Comparison of ENCODE assay signal across 8 cellular contexts in the genomic region with DNA sequence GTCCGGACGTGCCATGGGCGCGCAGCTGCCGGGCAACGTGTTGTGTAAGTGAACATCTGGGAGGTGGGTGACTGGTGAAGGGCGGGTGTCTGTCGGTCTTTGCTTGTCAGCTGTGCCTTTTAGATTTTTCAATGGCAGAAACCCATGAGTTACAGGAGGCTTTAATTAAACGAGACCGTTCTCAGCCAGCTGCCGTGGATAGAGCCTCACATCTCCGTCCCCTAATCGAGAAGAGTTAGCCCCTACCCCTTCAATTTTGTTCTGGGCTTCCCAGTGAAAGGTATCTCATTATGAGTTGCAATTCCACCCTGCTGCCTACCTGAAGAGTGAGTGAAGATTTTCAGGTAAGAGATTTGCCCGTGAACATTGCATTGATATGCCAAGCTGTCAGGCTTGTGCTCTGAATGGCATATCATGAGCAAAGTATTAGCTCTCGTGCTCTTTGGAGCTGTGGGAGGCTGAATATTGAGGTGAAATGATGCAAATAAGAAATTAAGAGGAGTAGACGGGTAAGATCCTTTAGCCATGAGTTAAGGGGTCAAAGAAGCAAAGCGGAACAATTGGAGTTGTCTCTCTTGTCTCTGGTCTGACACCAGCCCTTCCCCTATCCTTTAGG.
DNase-seq lines count a peak whose midpoint lies in the region; ATAC-seq and TF ChIP-seq lines count a peak whose summit lies in the region.

No MANE protein-coding gene starts in this region.

- intact Hi-C loops in left ventricle myocardium inferior (cut with micrococcal nuclease): no loop called here
- intact Hi-C loops in left cardiac atrium (cut with DNase I): loop anchor here in 1 of 2 donors (10.0 kb wide), 1 partner anchor 86 kb away; no protein-coding TSS in a partner anchor
- intact Hi-C loops in activated CD8-positive, alpha-beta T cell treated with anti-CD3 and anti-CD28 coated beads for 36 hours (cut with micrococcal nuclease): no loop called here

- POLR2A ChIA-PET in activated CD8-positive, alpha-beta T cell treated with anti-CD3 and anti-CD28 coated beads for 36 hours (lab: Charles Lee): interaction anchor here (0.6 to 1.1 kb wide), 2 partner anchors 21 to 603 kb away, joined by 3 read pairs; no protein-coding TSS in a partner anchor

- H3K4me3 Mint-ChIP-seq in activated CD8-positive, alpha-beta T cell treated with anti-CD3 and anti-CD28 coated beads for 36 hours: peak overlapping the region; percentile 47

- DNase-seq in left ventricle myocardium inferior (no peak), left cardiac atrium (no peak), NCI-H524 treated with DMSO at 0.1 percent for 48 hours (lab: John Stamatoyannopoulos, UW) (no peak)
- peak; percentile 13 for DNase-seq in activated CD8-positive, alpha-beta T cell treated with anti-CD3 and anti-CD28 coated beads for 36 hours
- DNase-seq in stimulated activated CD8-positive, alpha-beta memory T cell treated with anti-CD3 and anti-CD28 coated beads, Interleukin-4, amount 100 ng/mL, for 24 hours (ENCODE audit: low read depth): peak; percentile 0
- DNase-seq in effector memory CD4-positive, alpha-beta T cell: no peak

- peak overlapping the region; percentile 98 for H3K27ac ChIP-seq in left ventricle myocardium inferior (replicated peaks)
- H3K27ac ChIP-seq in iPS-18a (ENCODE audit: low read length): no peak overlapping the region
- no peak overlapping the region for H3K27ac ChIP-seq in effector memory CD4-positive, alpha-beta T cell (ENCODE audit: insufficient read depth, low read length, poor library complexity, severe bottlenecking)

- H3K9me3 Mint-ChIP-seq in activated CD8-positive, alpha-beta T cell treated with anti-CD3 and anti-CD28 coated beads for 36 hours: no peaks in the 10 kb centered on the region

- no peak overlapping the region for H3K27ac Mint-ChIP-seq in activated CD8-positive, alpha-beta T cell treated with anti-CD3 and anti-CD28 coated beads for 36 hours

- H3K36me3 Mint-ChIP-seq in activated CD8-positive, alpha-beta T cell treated with anti-CD3 and anti-CD28 coated beads for 36 hours (ENCODE audit: low read depth): no peaks in the 10 kb centered on the region

- H3K36me3 ChIP-seq in left ventricle myocardium inferior: no peaks in the 10 kb centered on the region
- H3K36me3 ChIP-seq in iPS-18a (ENCODE audit: control insufficient read depth, low read depth, low read length): no peaks in the 10 kb centered on the region
- no peaks in the 10 kb centered on the region for H3K36me3 ChIP-seq in effector memory CD4-positive, alpha-beta T cell (ENCODE audit: control insufficient read depth, insufficient read depth, low read length)

- peaks cover 8% of the 10 kb centered on the region for H3K4me1 Mint-ChIP-seq in activated CD8-positive, alpha-beta T cell treated with anti-CD3 and anti-CD28 coated beads for 36 hours (ENCODE audit: low read depth)

- peaks cover 26% of the 10 kb centered on the region for H3K27me3 Mint-ChIP-seq in activated CD8-positive, alpha-beta T cell treated with anti-CD3 and anti-CD28 coated beads for 36 hours

- H3K4me3 ChIP-seq in left ventricle myocardium inferior: peak overlapping the region; percentile 84
- H3K4me3 ChIP-seq in iPS-18a (ENCODE audit: low read length): peak overlapping the region; percentile 67
- no peak overlapping the region for H3K4me3 ChIP-seq in effector memory CD4-positive, alpha-beta T cell (ENCODE audit: insufficient read depth, low read depth, low read length, poor library complexity, severe bottlenecking)

- H3K9me3 ChIP-seq in left ventricle myocardium inferior (replicated peaks) (no peaks in the 10 kb centered on the region), iPS-18a (ENCODE audit: control insufficient read depth, low read depth, low read length) (no peaks in the 10 kb centered on the region)
- H3K9me3 ChIP-seq in effector memory CD4-positive, alpha-beta T cell (ENCODE audit: control insufficient read depth, low read length): no peaks in the 10 kb centered on the region

- CTCF ChIA-PET in activated CD8-positive, alpha-beta T cell treated with anti-CD3 and anti-CD28 coated beads for 36 hours (lab: Charles Lee): interaction anchor here (0.7 kb wide), 1 partner anchor 16 kb away, joined by 3 read pairs; no protein-coding TSS in a partner anchor

- TF ChIP-seq CTCF in left ventricle myocardium inferior (IDR thresholded peaks at IDR 0.05; ENCODE audit: borderline replicate concordance): no peak
- TF ChIP-seq CTCF in activated CD8-positive, alpha-beta T cell treated with anti-CD3 and anti-CD28 coated beads for 36 hours (IDR thresholded peaks at IDR 0.05): no peak

- H3K27me3 ChIP-seq in left ventricle myocardium inferior (ENCODE audit: low read depth) (no peaks in the 10 kb centered on the region), iPS-18a (ENCODE audit: control insufficient read depth, insufficient read depth, low read length) (peaks cover 24% of the 10 kb centered on the region)
- peaks cover 4% of the 10 kb centered on the region for H3K27me3 ChIP-seq in effector memory CD4-positive, alpha-beta T cell (replicated peaks; ENCODE audit: control insufficient read depth, insufficient read depth, low read length, poor library complexity, severe bottlenecking)

- H3K9ac ChIP-seq in iPS-18a (ENCODE audit: low read length): peak overlapping the region; percentile 28

- ATAC-seq in left cardiac atrium (no peak), HG03175 (IDR thresholded peaks at IDR 0.05; ENCODE audit: unreplicated experiment) (peak; percentile 33)
- peak; percentile 26 for ATAC-seq in activated CD8-positive, alpha-beta T cell treated with anti-CD3 and anti-CD28 coated beads for 36 hours

- H3K4me1 ChIP-seq in left ventricle myocardium inferior (peaks cover 62% of the 10 kb centered on the region), iPS-18a (ENCODE audit: control insufficient read depth, low read depth, low read length) (peaks cover 10% of the 10 kb centered on the region)
- no peaks in the 10 kb centered on the region for H3K4me1 ChIP-seq in effector memory CD4-positive, alpha-beta T cell (ENCODE audit: control insufficient read depth, insufficient read depth, low read length, poor library complexity, severe bottlenecking)

Comparison
In these comparisons a context has a peak if more than half of its experiments do, and no peak if none do; other contexts are left out.
1. DNase-seq: peak in activated CD8-positive, alpha-beta T cell treated with anti-CD3 and anti-CD28 coated beads for 36 hours (single experiment) and stimulated activated CD8-positive, alpha-beta memory T cell treated with anti-CD3 and anti-CD28 coated beads, Interleukin-4, amount 100 ng/mL, for 24 hours (single experiment); none in left ventricle myocardium inferior (single experiment), left cardiac atrium (single experiment), effector memory CD4-positive, alpha-beta T cell (0 of 3) and NCI-H524 treated with DMSO at 0.1 percent for 48 hours (single experiment).
2. ATAC-seq: peak in HG03175 (single experiment) and activated CD8-positive, alpha-beta T cell treated with anti-CD3 and anti-CD28 coated beads for 36 hours (single experiment); none in left cardiac atrium (0 of 2).